Comparison of ENCODE assay signal across 22 cellular contexts in the genomic region with DNA sequence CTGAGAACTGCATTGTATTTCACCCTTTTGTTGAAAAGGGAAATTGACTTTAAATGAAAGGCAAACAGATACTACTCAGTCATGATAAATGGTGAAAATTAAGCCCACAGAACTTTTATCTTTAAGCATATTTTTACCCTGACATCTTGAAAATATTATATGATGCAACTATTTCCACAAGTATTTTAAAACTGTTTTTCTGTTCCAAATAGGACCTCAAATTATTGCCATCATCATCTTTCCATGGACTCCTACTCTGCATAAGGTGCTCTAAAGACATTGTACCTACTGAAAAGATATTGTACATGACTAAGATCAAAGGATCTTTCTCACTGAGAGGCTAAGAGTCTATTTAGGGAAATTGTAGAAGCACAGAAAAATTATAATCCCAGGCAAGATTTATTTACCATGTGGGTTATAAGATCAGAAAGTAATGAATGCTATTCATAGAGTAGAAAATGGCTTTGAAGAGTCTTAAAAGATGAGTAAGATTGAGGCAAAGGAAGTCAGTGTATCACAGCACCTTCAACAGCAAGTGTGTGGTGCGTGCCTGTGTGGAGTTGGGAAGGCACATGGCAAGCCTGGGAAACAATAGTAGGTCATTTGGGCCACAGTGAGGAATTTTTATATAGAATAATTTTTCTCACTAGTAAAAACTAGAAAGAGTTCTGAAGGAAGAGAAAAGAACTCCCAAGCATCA.
DNase-seq lines count a peak whose midpoint lies in the region; ATAC-seq and TF ChIP-seq lines count a peak whose summit lies in the region.
"Had no signal": no experiment of that assay in that cellular context is flagged by ENCODE, and none has a peak within 500 bp of the region (broad histone marks: within the 10 kb centered on the region; RNA-seq: fewer than 3 reads in every experiment).

No MANE protein-coding gene starts in this region.

- H3K4me1 ChIP-seq in GM23248 (ENCODE audit: insufficient read depth) = peaks cover 61% of the 10 kb centered on the region
- H3K4me1 ChIP-seq in smooth muscle cell (ENCODE audit: low read depth) = no peaks in the 10 kb centered on the region
- no peaks in the 10 kb centered on the region for H3K4me1 ChIP-seq in CD8-positive, alpha-beta T cell (ENCODE audit: insufficient read depth, low read length)
- no peaks in the 10 kb centered on the region for H3K4me1 ChIP-seq in testis
- H3K4me1 ChIP-seq: body of pancreas, Caco-2 had no signal

- H3K27me3 Mint-ChIP-seq in CD8-positive, alpha-beta T cell (ENCODE audit: low read depth) = no peaks in the 10 kb centered on the region
- H3K27me3 Mint-ChIP-seq: B cell; stimulated activated naive CD8-positive, alpha-beta T cell treated with anti-CD3 and anti-CD28 coated beads, Interleukin-15, Interleukin-2, amounts not matched to agents 100 ng/mL and 50 ng/mL, for 24 hours had no signal

- H3K9ac ChIP-seq in GM23248 (peak overlapping the region; percentile 51), smooth muscle cell (ENCODE audit: low read depth) (no peak overlapping the region)

- H3K9me3 ChIP-seq in GM23248 (ENCODE audit: low read depth) (no peaks in the 10 kb centered on the region), smooth muscle cell (replicated peaks; ENCODE audit: low read depth) (no peaks in the 10 kb centered on the region), testis (no peaks in the 10 kb centered on the region)
- H3K9me3 ChIP-seq in CD8-positive, alpha-beta T cell (ENCODE audit: low read length) = no peaks in the 10 kb centered on the region
- H3K9me3 ChIP-seq: body of pancreas, Caco-2 had no signal

- H2AFZ ChIP-seq in GM23248 (peak overlapping the region; percentile 40; the same call in 1 of the 2 replicates), smooth muscle cell (ENCODE audit: low read depth) (no peak overlapping the region)

- DNase-seq in GM23248 = peak; percentile 49
- peak; percentile 75 for DNase-seq in amniotic epithelial cell (ENCODE audit: low read depth)
- DNase-seq in foreskin fibroblast = peak; percentile 40 to 45
- DNase-seq in smooth muscle cell (lab: John Stamatoyannopoulos, UW; ENCODE audit: unreplicated experiment) = no peak
- DNase-seq in CD8-positive, alpha-beta T cell = no peak
- DNase-seq in testis = no peak
- no peak for DNase-seq in H7
- DNase-seq: activated CD4-positive, alpha-beta T cell treated with anti-CD3 and anti-CD28 coated beads for 4 hours; body of pancreas; left cardiac atrium; midbrain; NCI-H187; nephron progenitor cell; SHP77 treated with DMSO at 0.1 percent for 48 hours; small intestine; stimulated activated CD4-positive, alpha-beta T cell treated with anti-CD3 and anti-CD28 coated beads, Interleukin-2, amount 100 ng/mL, for 48 hours had no signal

- no peaks in the 10 kb centered on the region for H3K36me3 Mint-ChIP-seq in CD8-positive, alpha-beta T cell
- H3K36me3 Mint-ChIP-seq: activated naive CD4-positive, alpha-beta T cell treated with anti-CD3 and anti-CD28 coated beads, Interleukin-2, amount 50 U/mL, for 72 hours had no signal

- peaks cover 47% of the 10 kb centered on the region for H3F3A ChIP-seq in GM23248 (ENCODE audit: insufficient read depth)
- no peaks in the 10 kb centered on the region for H3F3A ChIP-seq in smooth muscle cell (ENCODE audit: low read depth)

- H3K27ac ChIP-seq in GM23248 (peak overlapping the region; percentile 81), smooth muscle cell (ENCODE audit: low read depth) (peak overlapping the region; percentile 81), testis (no peak overlapping the region)
- no peak overlapping the region for H3K27ac ChIP-seq in CD8-positive, alpha-beta T cell (ENCODE audit: low read depth, low read length)
- H3K27ac ChIP-seq: body of pancreas had no signal

- H3K4me3 Mint-ChIP-seq in CD8-positive, alpha-beta T cell = no peak overlapping the region
- H3K4me3 Mint-ChIP-seq: activated T-helper 1 cell treated with anti-CD3 and anti-CD28 coated beads, Interleukin-12 subunit alpha, Interleukin-12 subunit beta, Interleukin-2, Interleukin-4 antibody, amounts not matched to agents 30 ng/mL and 10 ng/mL and 1 ng/mL, durations not matched to agents 14 hours and 24 hours and 36 hours; B cell; nephron progenitor cell; stimulated activated naive CD8-positive, alpha-beta T cell treated with anti-CD3 and anti-CD28 coated beads, Interleukin-15, Interleukin-2, amounts not matched to agents 100 ng/mL and 50 ng/mL, for 24 hours had no signal

- in situ Hi-C loops in GM23248 (cut with MboI) = no loop called here

- H3K27ac Mint-ChIP-seq in CD8-positive, alpha-beta T cell = no peak overlapping the region
- H3K27ac Mint-ChIP-seq: activated naive CD4-positive, alpha-beta T cell treated with anti-CD3 and anti-CD28 coated beads, Interleukin-2, amount 50 U/mL, for 72 hours; activated T-helper 1 cell treated with anti-CD3 and anti-CD28 coated beads, Interleukin-12 subunit alpha, Interleukin-12 subunit beta, Interleukin-2, Interleukin-4 antibody, amounts not matched to agents 30 ng/mL and 10 ng/mL and 1 ng/mL, durations not matched to agents 14 hours and 24 hours and 36 hours; B cell; nephron progenitor cell; stimulated activated naive CD8-positive, alpha-beta T cell treated with anti-CD3 and anti-CD28 coated beads, Interleukin-15, Interleukin-2, amounts not matched to agents 100 ng/mL and 50 ng/mL, for 24 hours had no signal

- H3K4me2 ChIP-seq in GM23248 (ENCODE audit: unreplicated experiment) (peak overlapping the region; percentile 62), smooth muscle cell (peak overlapping the region; percentile 37)

- TF ChIP-seq POLR2A in testis (IDR thresholded peaks at IDR 0.05) = no peak

- CTCF ChIA-PET in CD8-positive, alpha-beta T cell (lab: Charles Lee) = no interaction called here

- no peak for ATAC-seq in GM21381 (IDR thresholded peaks at IDR 0.05; ENCODE audit: unreplicated experiment)
- ATAC-seq in CD8-positive, alpha-beta T cell = no peak
- ATAC-seq: activated naive CD4-positive, alpha-beta T cell treated with anti-CD3 and anti-CD28 coated beads, Interleukin-2, amount 50 U/mL, for 72 hours; body of pancreas had no signal

- no peak for TF ChIP-seq CTCF in foreskin fibroblast (IDR thresholded peaks at IDR 0.05; ENCODE audit: low read depth, low read length)
- TF ChIP-seq CTCF in smooth muscle cell (IDR thresholded peaks at IDR 0.05; ENCODE audit: borderline replicate concordance, insufficient read depth, poor library complexity, severe bottlenecking) = no peak
- no peak for TF ChIP-seq CTCF in CD8-positive, alpha-beta T cell (IDR thresholded peaks at IDR 0.05)
- no peak for TF ChIP-seq CTCF in testis (IDR thresholded peaks at IDR 0.05)

- no peaks in the 10 kb centered on the region for H3K79me2 ChIP-seq in GM23248 (ENCODE audit: insufficient read depth)
- H3K79me2 ChIP-seq in smooth muscle cell (ENCODE audit: low read depth) = no peaks in the 10 kb centered on the region

- no peaks in the 10 kb centered on the region for H3K9me2 ChIP-seq in GM23248 (ENCODE audit: insufficient read depth)

- WGBS in GM23248 (ENCODE audit: low coverage in 1 of 2, low lambda C conversion rate in 2 of 2, missing lambda C conversion rate in 2 of 2), 2 experiments = 0% methylated on average over 1 of the region's 1 CpG
- WGBS in smooth muscle cell (ENCODE audit: low lambda C conversion rate) = 81% methylated on average over 1 of the region's 1 CpG
- WGBS in testis, 2 donors = 0 to 3% methylated on average over 1 of the region's 1 CpG

- H4K20me1 ChIP-seq in GM23248 (ENCODE audit: insufficient read depth) (no peaks in the 10 kb centered on the region), smooth muscle cell (ENCODE audit: low read depth) (no peaks in the 10 kb centered on the region)

- H3K4me1 Mint-ChIP-seq in CD8-positive, alpha-beta T cell (ENCODE audit: low read depth) = no peaks in the 10 kb centered on the region
- H3K4me1 Mint-ChIP-seq: B cell, nephron progenitor cell had no signal

- H3K36me3 ChIP-seq in GM23248 (ENCODE audit: low read depth) = no peaks in the 10 kb centered on the region
- H3K36me3 ChIP-seq in smooth muscle cell (ENCODE audit: low read depth) = no peaks in the 10 kb centered on the region
- no peaks in the 10 kb centered on the region for H3K36me3 ChIP-seq in CD8-positive, alpha-beta T cell (ENCODE audit: insufficient read depth, low read length)
- no peaks in the 10 kb centered on the region for H3K36me3 ChIP-seq in testis (ENCODE audit: low read depth, missing control alignments)
- H3K36me3 ChIP-seq in H7 (replicated peaks; ENCODE audit: control insufficient read depth, insufficient read depth, low read length) = no peaks in the 10 kb centered on the region

- intact Hi-C loops in CD8-positive, alpha-beta T cell (cut with DNase I, micrococcal nuclease) = no loop called here
- intact Hi-C loops in testis (cut with DNase I; ENCODE audit: low total_unique reads) = no loop called here

- H3K9me3 Mint-ChIP-seq in CD8-positive, alpha-beta T cell = peaks cover 3% of the 10 kb centered on the region
- H3K9me3 Mint-ChIP-seq: activated T-helper 1 cell treated with anti-CD3 and anti-CD28 coated beads, Interleukin-12 subunit alpha, Interleukin-12 subunit beta, Interleukin-2, Interleukin-4 antibody, amounts not matched to agents 30 ng/mL and 10 ng/mL and 1 ng/mL, durations not matched to agents 14 hours and 24 hours and 36 hours; nephron progenitor cell had no signal

- H3K27me3 ChIP-seq in GM23248 (replicated peaks; ENCODE audit: insufficient read depth) = no peaks in the 10 kb centered on the region
- H3K27me3 ChIP-seq in smooth muscle cell (ENCODE audit: low read depth) = no peaks in the 10 kb centered on the region
- H3K27me3 ChIP-seq in CD8-positive, alpha-beta T cell (ENCODE audit: insufficient read depth, low read length) = no peaks in the 10 kb centered on the region
- no peaks in the 10 kb centered on the region for H3K27me3 ChIP-seq in testis
- H3K27me3 ChIP-seq in H7 (ENCODE audit: control insufficient read depth, insufficient read depth, low read length) = no peaks in the 10 kb centered on the region
- H3K27me3 ChIP-seq: body of pancreas had no signal

- H3K4me3 ChIP-seq in GM23248 (no peak overlapping the region), foreskin fibroblast (ENCODE audit: low read depth in 1 of 2, low read length in 2 of 2) (no peak overlapping the region), smooth muscle cell (no peak overlapping the region), testis (no peak overlapping the region), H7 (ENCODE audit: insufficient read depth, low read depth, low read length) (no peak overlapping the region)
- H3K4me3 ChIP-seq in CD8-positive, alpha-beta T cell (ENCODE audit: low read depth, low read length) = no peak overlapping the region
- H3K4me3 ChIP-seq: body of pancreas had no signal

- POLR2A ChIA-PET in CD8-positive, alpha-beta T cell (lab: Charles Lee) = no interaction called here

Comparison
In these comparisons a context has a peak if more than half of its experiments do, and no peak if none do; other contexts are left out.
1. DNase-seq: peak in GM23248 (single experiment), amniotic epithelial cell (single experiment) and foreskin fibroblast (2 of 2); none in smooth muscle cell (single experiment), CD8-positive, alpha-beta T cell (0 of 7), testis (single experiment) and H7 (single experiment).
2. H3K27ac ChIP-seq: peak in GM23248 (single experiment) and smooth muscle cell (single experiment); none in CD8-positive, alpha-beta T cell (single experiment) and testis (0 of 2).